8 cellular contexts compared by ENCODE assay signal in the genomic region with DNA sequence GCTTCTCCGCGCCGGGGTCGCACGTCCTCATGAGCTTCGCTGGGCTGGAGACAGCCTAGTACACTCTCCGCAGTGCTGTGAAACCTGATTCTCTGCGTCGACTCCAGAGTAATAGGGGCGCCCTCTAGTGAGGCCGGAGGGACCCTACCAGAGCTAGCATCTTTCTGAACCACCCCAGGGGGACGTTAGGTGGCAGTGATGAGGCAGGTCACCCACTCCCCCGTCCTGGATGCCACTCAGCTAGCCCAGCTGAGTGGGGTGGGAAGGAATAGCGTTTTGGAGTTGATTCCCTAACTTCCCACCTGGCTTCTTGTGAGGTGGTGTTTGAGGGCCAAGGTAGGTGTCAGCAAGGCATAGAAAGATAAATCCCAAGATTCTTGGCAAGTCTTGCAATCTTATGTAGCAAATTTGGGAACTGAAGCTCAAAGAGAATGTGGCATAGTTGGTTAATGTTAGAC. TPM values are rescaled to one million over a fixed set of nuclear protein-coding genes. Genes with fewer than 3 reads are reported as not detected.
DNase-seq lines count a peak whose midpoint lies in the region; ATAC-seq, FAIRE-seq and TF ChIP-seq lines count a peak whose summit lies in the region.

No MANE protein-coding gene starts in this region.

- H4K20me1 ChIP-seq in BLaER1 (no peaks in the 10 kb centered on the region), HepG2 (ENCODE audit: insufficient read depth, low read length) (no peaks in the 10 kb centered on the region)

- TF ChIP-seq CTCF in colonic mucosa (IDR thresholded peaks at IDR 0.05) (peak; percentile 97), HepG2 (CRISPR knock-in tag; IDR thresholded peaks at IDR 0.05) (peak; percentile 99)

- DNase-seq in GM19240 (ENCODE audit: insufficient read length, low spot score) (peak; percentile 95), NCI-H460 (ENCODE audit: extremely low read depth, low read depth) (peak; percentile 87), colonic mucosa (peak; percentile 92), HepG2 (ENCODE audit: low spot score) (peak; percentile 85)
- DNase-seq in activated CD4-positive, alpha-beta T cell treated with anti-CD3 and anti-CD28 coated beads for 24 hours (ENCODE audit: low read depth in 2 of 2), result peak; percentile 76 to 82
- DNase-seq in stimulated activated CD4-positive, alpha-beta T cell treated with anti-CD3 and anti-CD28 coated beads, Interleukin-4, amount 100 ng/mL, for 4 hours, result peak; percentile 78 to 80

- peaks cover 48% of the 10 kb centered on the region for H3K27me3 ChIP-seq in BLaER1
- H3K27me3 ChIP-seq in colonic mucosa, result peaks cover 40% of the 10 kb centered on the region
- peaks cover 5 to 36% of the 10 kb centered on the region in 2 experiments for H3K27me3 ChIP-seq in HepG2 (ENCODE audit: control insufficient read depth in 1 of 2, insufficient read depth in 2 of 2, low read length in 2 of 2)

- POLR2A ChIA-PET in HepG2 (lab: Yijun Ruan, JAX), result interaction anchor here (0.8 to 1.3 kb wide), 4 partner anchors 17 to 139 kb away, joined by 3 to 5 read pairs (median 4); no protein-coding TSS in a partner anchor

- TF ChIP-seq RAD21 in HepG2 (CRISPR knock-in tag; IDR thresholded peaks at IDR 0.05), result peak; percentile 85

- no peak overlapping the region for H3K4me3 ChIP-seq in BLaER1
- H3K4me3 ChIP-seq in colonic mucosa, result no peak overlapping the region
- peak overlapping the region in 1 of 3 experiments; percentile 47; a peak in 3 of 6 replicates for H3K4me3 ChIP-seq in HepG2 (replicated peaks in 1 of 3; ENCODE audit: insufficient read depth in 1 of 3, low read depth in 2 of 3, low read length in 3 of 3)

- H3K27ac ChIP-seq in BLaER1 (no peak overlapping the region), colonic mucosa (no peak overlapping the region), HepG2 (ENCODE audit: extremely low read length, insufficient read depth, low read length) (no peak overlapping the region)

- H3K4me1 ChIP-seq in BLaER1 (no peaks in the 10 kb centered on the region), colonic mucosa (peaks cover 3% of the 10 kb centered on the region), HepG2 (ENCODE audit: insufficient read depth, low read length) (peaks cover 25% of the 10 kb centered on the region)

- in situ Hi-C loops in HepG2 (cut with HindIII; ENCODE audit: extremely low pct_ligation_motif_present, low pct_unique_long_range_greater_than_20kb), result no loop called here

- 2% methylated on average over 14 of the region's 14 CpGs for WGBS in HepG2 (ENCODE audit: low lambda C conversion rate)

- no peaks in the 10 kb centered on the region for H3K79me2 ChIP-seq in HepG2 (ENCODE audit: insufficient read depth, low read length)

- no peak for TF ChIP-seq POLR2A in HepG2 (IDR thresholded peaks at IDR 0.05; ENCODE audit: insufficient read depth in 1 of 2, low read depth in 2 of 2, low read length in 2 of 2)

- peak; percentile 96 for FAIRE-seq in HepG2 (lab: Jason Lieb, UNC)

- H3K36me3 ChIP-seq in BLaER1 (no peaks in the 10 kb centered on the region), colonic mucosa (no peaks in the 10 kb centered on the region), HepG2 (replicated peaks in 1 of 2; ENCODE audit: control insufficient read depth in 1 of 2, insufficient read depth in 2 of 2, low read length in 2 of 2) (no peaks in the 10 kb centered on the region)

- peak overlapping the region; percentile 20; the same call in 1 of the 2 replicates for H3K4me2 ChIP-seq in BLaER1
- H3K4me2 ChIP-seq in HepG2 (ENCODE audit: low read depth, low read length), result peak overlapping the region; percentile 67

- BruUV-seq in HepG2 (replicated peaks; lab: Mats Ljungman, UMichigan), result no TSS peak

- TF ChIP-seq EP300 in HepG2 (IDR thresholded peaks at IDR 0.05; ENCODE audit: low read depth in 2 of 2, low read length in 2 of 2) (peak in 1 of 2 experiments; percentile 12; a peak in 1 of 4 replicates), HepG2 (CRISPR knock-in tag; IDR thresholded peaks at IDR 0.05; ENCODE audit: borderline replicate concordance) (no peak)

- intact Hi-C loops in colonic mucosa (cut with DNase I) (loop anchor here (5.0 kb wide), 2 partner anchors 66 to 151 kb away; no protein-coding TSS in a partner anchor), HepG2 (cut with micrococcal nuclease; ENCODE audit: unreplicated experiment) (loop anchor here (1.0 to 2.0 kb wide), 2 partner anchors 81 to 150 kb away; no protein-coding TSS in a partner anchor)

- CTCF ChIA-PET in HepG2 (lab: Yijun Ruan, JAX; ENCODE audit: low intra/inter-chr PET ratio, low total read pairs), result interaction anchor here (0.7 to 1.9 kb wide), 8 partner anchors 8 to 81 kb away, joined by 3 to 5 read pairs (median 3); no protein-coding TSS in a partner anchor

- ATAC-seq in HG03457 (IDR thresholded peaks at IDR 0.05; ENCODE audit: unreplicated experiment) (peak; percentile 84), HepG2 (peak; percentile 95)

- H3K9me3 ChIP-seq in BLaER1 (peaks cover 16% of the 10 kb centered on the region), colonic mucosa (no peaks in the 10 kb centered on the region), HepG2 (ENCODE audit: low read length) (no peaks in the 10 kb centered on the region)

- H2AFZ ChIP-seq in HepG2 (ENCODE audit: low read length), result no peak overlapping the region

- H3K9ac ChIP-seq in BLaER1, result no peak overlapping the region
- H3K9ac ChIP-seq in colonic mucosa (ENCODE audit: low read depth in 2 of 2, low read length in 2 of 2), result no peak overlapping the region
- H3K9ac ChIP-seq in HepG2 (ENCODE audit: insufficient read depth, low read depth, low read length), result no peak overlapping the region

RNA-seq across cellular contexts. Expression of a gene that starts 4.0 kb away (rescaled TPM):
- total RNA-seq in NCI-H460 (2014; rRNA removed; shearing (Covaris generic)), result not detected in 2 replicates
- not detected in 2 replicates for polyA plus RNA-seq in NCI-H460 (2014; cell fraction: nucleus; rRNA removed)
- total RNA-seq in colonic mucosa, result 10 to 100 TPM; 30.2 to 48.5 TPM
- not detected in 2 replicates for total RNA-seq in HepG2 (2016; rRNA removed; fragmentation: Illumina TruSeq; extraction: Trizol)
- total RNA-seq in HepG2 (2016; cell fraction: cytosol; rRNA removed; fragmentation: Illumina TruSeq; extraction: Trizol; ENCODE audit: low read depth), result not detected in 2 replicates
- not detected in 2 replicates for total RNA-seq in HepG2 (2016; cell fraction: insoluble cytoplasmic fraction; rRNA removed; fragmentation: Illumina TruSeq; extraction: Trizol)
- not detected in 2 replicates for total RNA-seq in HepG2 (2016; cell fraction: membrane; rRNA removed; fragmentation: Illumina TruSeq; extraction: Trizol)
- not detected in 2 replicates for total RNA-seq in HepG2 (2016; cell fraction: nucleus; rRNA removed; fragmentation: Illumina TruSeq; extraction: Trizol)
- 0.32 and 0.61 TPM in 2 replicates for polyA plus RNA-seq in HepG2 (2011; rRNA removed)
- 0.27 TPM in 2 replicates for polyA plus RNA-seq in HepG2 (2011; cell fraction: cytosol; rRNA removed)
- 0.90 and 1.2 TPM in 2 replicates for polyA plus RNA-seq in HepG2 (2011; cell fraction: nucleus; rRNA removed)
- polyA plus RNA-seq in HepG2 (2012), result 0.12 and 0.71 TPM in 2 replicates
- polyA plus RNA-seq in HepG2 (2016; cell fraction: cytosol; fragmentation: Illumina TruSeq; extraction: Trizol; ENCODE audit: low read depth), result not detected in 2 replicates
- polyA plus RNA-seq in HepG2 (2016; cell fraction: insoluble cytoplasmic fraction; fragmentation: Illumina TruSeq; extraction: Trizol; ENCODE audit: low read depth), result not detected in 2 replicates
- not detected in 2 replicates for polyA plus RNA-seq in HepG2 (2016; cell fraction: membrane; fragmentation: Illumina TruSeq; extraction: Trizol; ENCODE audit: low read depth)
- polyA plus RNA-seq in HepG2 (2016; cell fraction: nucleus; fragmentation: Illumina TruSeq; extraction: Trizol; ENCODE audit: insufficient read depth, low read depth), result not detected in 2 replicates
- 0.32 TPM in 1 of 2 replicates, not detected in the other for polyA minus RNA-seq in HepG2 (2011; rRNA and poly(A)+ RNA removed; ENCODE audit: low replicate concordance)
- polyA minus RNA-seq in HepG2 (2011; cell fraction: cytosol; rRNA and poly(A)+ RNA removed), result not detected in 2 replicates
- 0.37 TPM in 1 of 2 replicates, not detected in the other for polyA minus RNA-seq in HepG2 (2011; cell fraction: nucleus; rRNA and poly(A)+ RNA removed)

RNA-seq across cellular contexts. Expression of a gene that starts 4.2 kb away (rescaled TPM):
- total RNA-seq in NCI-H460 (2014; rRNA removed; shearing (Covaris generic)), result 0.02 TPM in 1 of 2 replicates, not detected in the other
- not detected in 2 replicates for polyA plus RNA-seq in NCI-H460 (2014; cell fraction: nucleus; rRNA removed)
- 100 to 1,000 TPM in 1 of 2 donors, 10 to 100 TPM in 1; 40.0 to 111 TPM for total RNA-seq in colonic mucosa
- total RNA-seq in HepG2 (2016; rRNA removed; fragmentation: Illumina TruSeq; extraction: Trizol), result not detected in 2 replicates
- total RNA-seq in HepG2 (2016; cell fraction: cytosol; rRNA removed; fragmentation: Illumina TruSeq; extraction: Trizol; ENCODE audit: low read depth), result not detected in 2 replicates
- total RNA-seq in HepG2 (2016; cell fraction: insoluble cytoplasmic fraction; rRNA removed; fragmentation: Illumina TruSeq; extraction: Trizol), result not detected in 2 replicates
- not detected in 2 replicates for total RNA-seq in HepG2 (2016; cell fraction: membrane; rRNA removed; fragmentation: Illumina TruSeq; extraction: Trizol)
- total RNA-seq in HepG2 (2016; cell fraction: nucleus; rRNA removed; fragmentation: Illumina TruSeq; extraction: Trizol), result not detected in 2 replicates
- polyA plus RNA-seq in HepG2 (2011; rRNA removed), result 0.08 and 0.27 TPM in 2 replicates
- 0.04 and 0.06 TPM in 2 replicates for polyA plus RNA-seq in HepG2 (2011; cell fraction: cytosol; rRNA removed)
- 1.3 and 1.5 TPM in 2 replicates for polyA plus RNA-seq in HepG2 (2011; cell fraction: nucleus; rRNA removed)
- polyA plus RNA-seq in HepG2 (2012), result 0.09 and 0.39 TPM in 2 replicates
- not detected in 2 replicates for polyA plus RNA-seq in HepG2 (2016; cell fraction: cytosol; fragmentation: Illumina TruSeq; extraction: Trizol; ENCODE audit: low read depth)
- not detected in 2 replicates for polyA plus RNA-seq in HepG2 (2016; cell fraction: insoluble cytoplasmic fraction; fragmentation: Illumina TruSeq; extraction: Trizol; ENCODE audit: low read depth)
- not detected in 2 replicates for polyA plus RNA-seq in HepG2 (2016; cell fraction: membrane; fragmentation: Illumina TruSeq; extraction: Trizol; ENCODE audit: low read depth)
- polyA plus RNA-seq in HepG2 (2016; cell fraction: nucleus; fragmentation: Illumina TruSeq; extraction: Trizol; ENCODE audit: insufficient read depth, low read depth), result not detected in 2 replicates
- 0.02 and 0.16 TPM in 2 replicates for polyA minus RNA-seq in HepG2 (2011; rRNA and poly(A)+ RNA removed; ENCODE audit: low replicate concordance)
- polyA minus RNA-seq in HepG2 (2011; cell fraction: cytosol; rRNA and poly(A)+ RNA removed), result 0.09 and 0.30 TPM in 2 replicates
- polyA minus RNA-seq in HepG2 (2011; cell fraction: nucleus; rRNA and poly(A)+ RNA removed), result 0.39 and 0.62 TPM in 2 replicates

RNA-seq across cellular contexts. Expression of a gene that starts 11.5 kb away (rescaled TPM):
- total RNA-seq in NCI-H460 (2014; rRNA removed; shearing (Covaris generic)), result 0.97 and 0.98 TPM in 2 replicates
- polyA plus RNA-seq in NCI-H460 (2014; cell fraction: nucleus; rRNA removed), result not detected in 2 replicates
- total RNA-seq in colonic mucosa, result 1 to 10 TPM in 1 of 2 donors, under 1 TPM in 1; 0.88 to 1.3 TPM
- total RNA-seq in HepG2 (2016; rRNA removed; fragmentation: Illumina TruSeq; extraction: Trizol), result not detected in 2 replicates
- not detected in 2 replicates for total RNA-seq in HepG2 (2016; cell fraction: cytosol; rRNA removed; fragmentation: Illumina TruSeq; extraction: Trizol; ENCODE audit: low read depth)
- total RNA-seq in HepG2 (2016; cell fraction: insoluble cytoplasmic fraction; rRNA removed; fragmentation: Illumina TruSeq; extraction: Trizol), result not detected in 2 replicates
- not detected in 2 replicates for total RNA-seq in HepG2 (2016; cell fraction: membrane; rRNA removed; fragmentation: Illumina TruSeq; extraction: Trizol)
- not detected in 2 replicates for total RNA-seq in HepG2 (2016; cell fraction: nucleus; rRNA removed; fragmentation: Illumina TruSeq; extraction: Trizol)
- 0.10 TPM in 1 of 2 replicates, not detected in the other for polyA plus RNA-seq in HepG2 (2011; rRNA removed)
- 0.03 and 0.07 TPM in 2 replicates for polyA plus RNA-seq in HepG2 (2011; cell fraction: cytosol; rRNA removed)
- 0.14 TPM in 1 of 2 replicates, not detected in the other for polyA plus RNA-seq in HepG2 (2011; cell fraction: nucleus; rRNA removed)
- polyA plus RNA-seq in HepG2 (2012), result 0.19 TPM in 1 of 2 replicates, not detected in the other
- polyA plus RNA-seq in HepG2 (2016; cell fraction: cytosol; fragmentation: Illumina TruSeq; extraction: Trizol; ENCODE audit: low read depth), result not detected in 2 replicates
- not detected in 2 replicates for polyA plus RNA-seq in HepG2 (2016; cell fraction: insoluble cytoplasmic fraction; fragmentation: Illumina TruSeq; extraction: Trizol; ENCODE audit: low read depth)
- not detected in 2 replicates for polyA plus RNA-seq in HepG2 (2016; cell fraction: membrane; fragmentation: Illumina TruSeq; extraction: Trizol; ENCODE audit: low read depth)
- not detected in 2 replicates for polyA plus RNA-seq in HepG2 (2016; cell fraction: nucleus; fragmentation: Illumina TruSeq; extraction: Trizol; ENCODE audit: insufficient read depth, low read depth)
- polyA minus RNA-seq in HepG2 (2011; rRNA and poly(A)+ RNA removed; ENCODE audit: low replicate concordance), result 0.14 TPM in 2 replicates
- not detected in 2 replicates for polyA minus RNA-seq in HepG2 (2011; cell fraction: cytosol; rRNA and poly(A)+ RNA removed)
- not detected in 2 replicates for polyA minus RNA-seq in HepG2 (2011; cell fraction: nucleus; rRNA and poly(A)+ RNA removed)

RNA-seq across cellular contexts. Expression of a gene that starts 11.6 kb away (rescaled TPM):
- not detected in 2 replicates for total RNA-seq in NCI-H460 (2014; rRNA removed; shearing (Covaris generic))
- polyA plus RNA-seq in NCI-H460 (2014; cell fraction: nucleus; rRNA removed), result not detected in 2 replicates
- total RNA-seq in colonic mucosa, result under 1 TPM; 0.45 to 0.96 TPM
- total RNA-seq in HepG2 (2016; rRNA removed; fragmentation: Illumina TruSeq; extraction: Trizol), result not detected in 2 replicates
- total RNA-seq in HepG2 (2016; cell fraction: cytosol; rRNA removed; fragmentation: Illumina TruSeq; extraction: Trizol; ENCODE audit: low read depth), result not detected in 2 replicates
- total RNA-seq in HepG2 (2016; cell fraction: insoluble cytoplasmic fraction; rRNA removed; fragmentation: Illumina TruSeq; extraction: Trizol), result not detected in 2 replicates
- total RNA-seq in HepG2 (2016; cell fraction: membrane; rRNA removed; fragmentation: Illumina TruSeq; extraction: Trizol), result not detected in 2 replicates
- not detected in 2 replicates for total RNA-seq in HepG2 (2016; cell fraction: nucleus; rRNA removed; fragmentation: Illumina TruSeq; extraction: Trizol)
- 0.03 TPM in 1 of 2 replicates, not detected in the other for polyA plus RNA-seq in HepG2 (2011; rRNA removed)
- not detected in 2 replicates for polyA plus RNA-seq in HepG2 (2011; cell fraction: cytosol; rRNA removed)
- polyA plus RNA-seq in HepG2 (2011; cell fraction: nucleus; rRNA removed), result 0.03 TPM in 1 of 2 replicates, not detected in the other
- 0.28 and 0.65 TPM in 2 replicates for polyA plus RNA-seq in HepG2 (2012)
- polyA plus RNA-seq in HepG2 (2016; cell fraction: cytosol; fragmentation: Illumina TruSeq; extraction: Trizol; ENCODE audit: low read depth), result not detected in 2 replicates
- 0.13 TPM in 1 of 2 replicates, not detected in the other for polyA plus RNA-seq in HepG2 (2016; cell fraction: insoluble cytoplasmic fraction; fragmentation: Illumina TruSeq; extraction: Trizol; ENCODE audit: low read depth)
- polyA plus RNA-seq in HepG2 (2016; cell fraction: membrane; fragmentation: Illumina TruSeq; extraction: Trizol; ENCODE audit: low read depth), result not detected in 2 replicates
- polyA plus RNA-seq in HepG2 (2016; cell fraction: nucleus; fragmentation: Illumina TruSeq; extraction: Trizol; ENCODE audit: insufficient read depth, low read depth), result not detected in 2 replicates
- polyA minus RNA-seq in HepG2 (2011; rRNA and poly(A)+ RNA removed; ENCODE audit: low replicate concordance), result 0.47 TPM in 1 of 2 replicates, not detected in the other
- polyA minus RNA-seq in HepG2 (2011; cell fraction: cytosol; rRNA and poly(A)+ RNA removed), result not detected in 2 replicates
- polyA minus RNA-seq in HepG2 (2011; cell fraction: nucleus; rRNA and poly(A)+ RNA removed), result not detected in 2 replicates

Comparison
In these comparisons a context has a peak if more than half of its experiments do, and no peak if none do; other contexts are left out.
1. RNA of a gene that starts 4.0 kb away (total RNA-seq): 30.2 to 48.5 TPM in colonic mucosa; not detected in HepG2 and not detected in NCI-H460; every median in the first group is over 10 times any median in the second.
2. RNA of a gene that starts 4.2 kb away (total RNA-seq): 40.0 to 111 TPM in colonic mucosa; 0.02 TPM in NCI-H460 and not detected in HepG2; every median in the first group is over 10 times any median in the second.
3. Peak in every context shown above with its lines, with median percentiles within 50 percentile points of each other: DNase-seq.